ENCODE assay signal across 3 cellular contexts in genomic region chr6:84821314-84821713, GRCh38. TPM values are rescaled to one million over a fixed set of nuclear protein-coding genes. Genes with fewer than 3 reads are reported as not detected.
"Had no signal": no experiment of that assay in that cellular context is flagged by ENCODE, and none has a peak within 500 bp of the region (broad histone marks: within the 10 kb centered on the region; RNA-seq: fewer than 3 reads in every experiment).

No MANE protein-coding gene starts in this region.

RNA-seq across cellular contexts. Expression of gene TBX18, which starts 56.9 kb away (rescaled TPM):
- total RNA-seq: HepG2, HT-29 had no signal
- polyA plus RNA-seq: HepG2, IgD-negative memory B cell had no signal
